Comparison of ENCODE assay signal across 20 cellular contexts in the genomic region with DNA sequence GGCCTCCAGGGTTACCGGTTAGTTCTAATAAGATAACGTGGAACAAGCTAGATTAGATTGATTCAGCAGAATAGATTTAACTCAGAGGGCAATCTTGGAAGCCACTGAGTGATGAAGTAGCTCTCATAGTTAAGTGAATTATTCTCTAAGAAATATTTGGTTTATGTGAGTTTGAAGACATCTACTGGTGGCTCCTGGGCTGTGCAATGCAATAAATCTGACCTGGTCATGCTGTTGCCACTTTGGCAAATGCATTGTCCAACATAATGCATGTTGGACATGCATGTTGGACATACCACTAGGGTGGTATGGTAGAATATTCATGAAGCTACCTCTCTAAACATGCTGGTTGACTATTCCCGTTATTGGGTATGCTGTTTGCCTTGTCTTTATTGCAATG.
"Had no signal": no experiment of that assay in that cellular context is flagged by ENCODE, and none has a peak within 500 bp of the region (broad histone marks: within the 10 kb centered on the region; RNA-seq: fewer than 3 reads in every experiment).

No MANE protein-coding gene starts in this region.

- H3K27ac ChIP-seq: adrenal gland, cardiac muscle cell, dorsolateral prefrontal cortex, gastroesophageal sphincter, heart right ventricle, lower lobe of right lung, right atrium auricular region, skin epidermis, suprapubic skin had no signal

- H3K27me3 ChIP-seq: adrenal gland, cardiac muscle cell, dorsolateral prefrontal cortex, gastroesophageal sphincter, heart right ventricle, right atrium auricular region, suprapubic skin had no signal

- ATAC-seq: activated CD4-positive, alpha-beta T cell treated with anti-CD3 and anti-CD28 coated beads for 36 hours; activated CD8-positive, alpha-beta memory T cell treated with anti-CD3 and anti-CD28 coated beads, Interleukin-2, amount 10 ng/mL, durations not matched to agents 7 days and 5 days; gastroesophageal sphincter; heart right ventricle; left colon; lower lobe of right lung; stimulated activated naive CD8-positive, alpha-beta T cell treated with anti-CD3 and anti-CD28 coated beads, Interleukin-15, Interleukin-2, amounts not matched to agents 100 U/mL and 50 U/mL, for 24 hours had no signal

- H3K4me3 ChIP-seq: adrenal gland, cardiac muscle cell, dorsolateral prefrontal cortex, gastroesophageal sphincter, heart right ventricle, lower lobe of right lung, right atrium auricular region, skin epidermis, suprapubic skin had no signal

- H3K9me3 ChIP-seq: adrenal gland, suprapubic skin had no signal

- H3K36me3 ChIP-seq: adrenal gland, cardiac muscle cell, gastroesophageal sphincter, heart right ventricle, lower lobe of right lung, right atrium auricular region, suprapubic skin had no signal

- DNase-seq: activated CD4-positive, alpha-beta memory T cell treated with anti-CD3 and anti-CD28 coated beads for 36 hours; activated CD4-positive, alpha-beta T cell treated with anti-CD3 and anti-CD28 coated beads for 36 hours; activated CD8-positive, alpha-beta memory T cell treated with anti-CD3 and anti-CD28 coated beads, Interleukin-2, amount 10 ng/mL, durations not matched to agents 7 days and 5 days; activated T-cell treated with anti-CD3 and anti-CD28 coated beads, Interleukin-2, amount 50 U/mL, for 24 hours; adrenal gland; dorsolateral prefrontal cortex; erythroblast; heart right ventricle; left colon; lower lobe of right lung; nephron progenitor cell; occipital lobe; stimulated activated CD4-positive, alpha-beta T cell treated with anti-CD3 and anti-CD28 coated beads, Interleukin-4, amount 100 ng/mL, for 24 hours; stimulated activated naive CD8-positive, alpha-beta T cell treated with anti-CD3 and anti-CD28 coated beads, Interleukin-15, Interleukin-2, amounts not matched to agents 100 U/mL and 50 U/mL, for 24 hours; trophoblast cell had no signal
